8 cellular contexts compared by ENCODE assay signal in genomic region chr2:88627055-88627855, GRCh38. TPM values are rescaled to one million over a fixed set of nuclear protein-coding genes. Genes with fewer than 3 reads are reported as not detected.
DNase-seq lines count a peak whose midpoint lies in the region; ATAC-seq, FAIRE-seq and TF ChIP-seq lines count a peak whose summit lies in the region.

EIF2AK3 (minus strand) TSS chr2:88627464; CDS start chr2:88627274, 190 bp downstream.

- BruUV-seq in OCI-LY7 (replicated peaks; lab: Mats Ljungman, UMichigan) (no TSS peak), endothelial cell of umbilical vein (replicated peaks; lab: Mats Ljungman, UMichigan) (no TSS peak)

- H3K9me1 ChIP-seq in endothelial cell of umbilical vein (replicated peaks; ENCODE audit: control insufficient read depth, extremely low read depth, insufficient read depth, low read length): no peaks in the 10 kb centered on the region

- DNase-seq in D721Med (ENCODE audit: insufficient read length, low spot score) (peak; percentile 56), HuH-7.5 (ENCODE audit: low spot score) (peak; percentile 92), OCI-LY7 (ENCODE audit: low spot score) (peak; percentile 100), activated T-cell treated with anti-CD3 and anti-CD28 coated beads for 1 hour (ENCODE audit: low read depth) (peak; percentile 82), endothelial cell of umbilical vein (ENCODE audit: low read depth, low spot score) (peak; percentile 100), midbrain (lab: John Stamatoyannopoulos, UW) (peak; percentile 100)
- DNase-seq in stimulated activated CD8-positive, alpha-beta memory T cell treated with anti-CD3 and anti-CD28 coated beads, Interleukin-2, amount 100 ng/mL, for 1 hour (ENCODE audit: low read depth in 2 of 2): peak; percentile 83 to 86

- H3K9me2 ChIP-seq in OCI-LY7 (ENCODE audit: insufficient read depth, low read length): no peaks in the 10 kb centered on the region

- H3K27ac ChIP-seq in OCI-LY7 (ENCODE audit: low read depth, low read length, poor library complexity, severe bottlenecking) (peak within 1 kb of the TSS; percentile 86), endothelial cell of umbilical vein (ENCODE audit: insufficient read depth, low read depth, low read length) (peak within 1 kb of the TSS; percentile 95)

- H3K27me3 ChIP-seq in endothelial cell of umbilical vein (ENCODE audit: control insufficient read depth in 2 of 2, insufficient read depth in 2 of 2, low read length in 2 of 2): peaks cover 2 to 5% of the 10 kb centered on the region in 2 experiments

- peaks cover 51% of the 10 kb centered on the region for H3K4me1 ChIP-seq in OCI-LY7 (ENCODE audit: insufficient read depth, low read length, poor library complexity, severe bottlenecking)
- H3K4me1 ChIP-seq in endothelial cell of umbilical vein (ENCODE audit: control insufficient read depth, extremely low read depth, insufficient read depth, low read length): peaks cover 24% of the 10 kb centered on the region

- peak within 1 kb of the TSS; percentile 37; the same call in 1 of the 2 replicates for H2AFZ ChIP-seq in OCI-LY7 (ENCODE audit: low read length)
- H2AFZ ChIP-seq in endothelial cell of umbilical vein (ENCODE audit: low read depth, low read length): peak within 1 kb of the TSS; percentile 80

- H4K20me1 ChIP-seq in OCI-LY7 (ENCODE audit: insufficient read depth, low read length): no peaks in the 10 kb centered on the region; the same call in 1 of the 2 replicates
- H4K20me1 ChIP-seq in endothelial cell of umbilical vein (replicated peaks; ENCODE audit: control insufficient read depth, extremely low read depth, insufficient read depth, low read length): peaks cover 5% of the 10 kb centered on the region

- CTCF ChIA-PET in OCI-LY7 (lab: Charles Lee; ENCODE audit: unreplicated experiment) (no interaction called here), endothelial cell of umbilical vein (lab: Charles Lee) (interaction anchor here (0.6 to 3.5 kb wide), 5 partner anchors 15 to 44 kb away, joined by 3 to 15 read pairs (median 10); no protein-coding TSS in a partner anchor)

- ATAC-seq in GM21526 (IDR thresholded peaks at IDR 0.05; ENCODE audit: low FRiP score, unreplicated experiment): peak; percentile 86

- H3K4me3 ChIP-seq in OCI-LY7 (ENCODE audit: low read depth, low read length, poor library complexity, severe bottlenecking) (peak within 1 kb of the TSS; percentile 96), endothelial cell of umbilical vein (replicated peaks in 1 of 3; ENCODE audit: insufficient read depth in 1 of 3, low read depth in 1 of 3, low read length in 3 of 3) (peak within 1 kb of the TSS; percentile 54 to 82 (median 79))

- H3K79me2 ChIP-seq in OCI-LY7 (ENCODE audit: insufficient read depth, low read depth, low read length) (peaks cover 60% of the 10 kb centered on the region), endothelial cell of umbilical vein (ENCODE audit: control insufficient read depth, insufficient read depth, low read length) (peaks cover 30% of the 10 kb centered on the region)

- FAIRE-seq in D721Med (lab: Jason Lieb, UNC) (no peak), endothelial cell of umbilical vein (lab: Jason Lieb, UNC) (peak; percentile 100)

- H3K4me2 ChIP-seq in OCI-LY7 (ENCODE audit: low read length) (peak within 1 kb of the TSS; percentile 96), endothelial cell of umbilical vein (ENCODE audit: insufficient read depth, low read length) (peak within 1 kb of the TSS; percentile 88)

- H3K9me3 ChIP-seq in OCI-LY7 (ENCODE audit: low read length) (no peaks in the 10 kb centered on the region), endothelial cell of umbilical vein (replicated peaks; ENCODE audit: control insufficient read depth, insufficient read depth, low read length) (no peaks in the 10 kb centered on the region)

- no peak for TF ChIP-seq POLR2A in endothelial cell of umbilical vein (IDR thresholded peaks at IDR 0.05; ENCODE audit: low read depth, low read length)

- intact Hi-C loops in OCI-LY7 (cut with micrococcal nuclease; ENCODE audit: unreplicated experiment) (loop anchor here (1.0 to 5.0 kb wide), 3 partner anchors 28 to 140 kb away; no protein-coding TSS in a partner anchor), endothelial cell of umbilical vein (cut with micrococcal nuclease) (loop anchor here (1.0 to 5.0 kb wide), 5 partner anchors 27 to 64 kb away; partner anchors contain the start of gene RPIA)

- H3K36me3 ChIP-seq in OCI-LY7 (ENCODE audit: insufficient read depth, low read length) (peaks cover 38% of the 10 kb centered on the region), endothelial cell of umbilical vein (ENCODE audit: control insufficient read depth in 2 of 2, extremely low read depth in 1 of 2, insufficient read depth in 2 of 2, low read length in 2 of 2) (no peaks in the 10 kb centered on the region)

- POLR2A ChIA-PET in OCI-LY7 (lab: Charles Lee): interaction anchor here (0.6 to 3.8 kb wide), 7 partner anchors 13 to 233 kb away, joined by 3 to 21 read pairs (median 4); no protein-coding TSS in a partner anchor
- POLR2A ChIA-PET in endothelial cell of umbilical vein (lab: Charles Lee): interaction anchor here (1.0 to 2.6 kb wide), 4 partner anchors 22 to 37 kb away, joined by 3 to 15 read pairs (median 4); no protein-coding TSS in a partner anchor

- peak within 1 kb of the TSS; percentile 94 for H3K9ac ChIP-seq in endothelial cell of umbilical vein (replicated peaks; ENCODE audit: extremely low read depth, insufficient read depth, low read length)

- dilution Hi-C loops in endothelial cell of umbilical vein (cut with MboI; ENCODE audit: extremely low pct_ligation_motif_present, low sequenced_read_pairs): no loop called here

- no peak for TF ChIP-seq CTCF in D721Med (IDR thresholded peaks at IDR 0.05; ENCODE audit: insufficient read depth, missing control alignments)
- TF ChIP-seq CTCF in OCI-LY7 (conservative IDR thresholded peaks at IDR 0.05; ENCODE audit: low read length): no peak
- no peak for TF ChIP-seq CTCF in endothelial cell of umbilical vein (IDR thresholded peaks at IDR 0.05; ENCODE audit: extremely low read depth in 1 of 2, insufficient read depth in 1 of 2, low read depth in 1 of 2, low read length in 2 of 2)

TF ChIP-seq in endothelial cell of umbilical vein, 7 proteins besides CTCF, POLR2A, EP300 and RAD21:
- TF ChIP-seq JUN (IDR thresholded peaks at IDR 0.05; ENCODE audit: borderline replicate concordance, insufficient read depth, insufficient read length, low read depth) (no peak), GATA2 (IDR thresholded peaks at IDR 0.05; ENCODE audit: insufficient read depth, insufficient read length, low read depth, low read length) (no peak), MYC (IDR thresholded peaks at IDR 0.05; ENCODE audit: low read depth, low read length) (no peak), MAX (IDR thresholded peaks at IDR 0.05; ENCODE audit: insufficient read depth, insufficient read length) (no peak), POLR2AphosphoS5 (IDR thresholded peaks at IDR 0.05; ENCODE audit: insufficient read depth, low read depth, low read length) (no peak), EZH2 (IDR thresholded peaks at IDR 0.05; ENCODE audit: borderline replicate concordance, low read depth, low read length, severe bottlenecking) (no peak), FOS (IDR thresholded peaks at IDR 0.05; ENCODE audit: borderline replicate concordance, insufficient read depth, low read length) (no peak)

RNA-seq across cellular contexts. Expression of gene EIF2AK3, which starts in this region (rescaled TPM):
- 49.4 and 52.7 TPM in 2 replicates for total RNA-seq in OCI-LY7 (2014; rRNA removed; shearing (Covaris generic))
- total RNA-seq in OCI-LY7 (2022) (64.5 and 73.4 TPM in 2 replicates), endothelial cell of umbilical vein (17.3 and 17.5 TPM in 2 replicates)
- 3.7 and 5.3 TPM in 2 replicates for polyA plus RNA-seq in endothelial cell of umbilical vein
- 7.7 and 10.1 TPM in 2 replicates for polyA plus RNA-seq in endothelial cell of umbilical vein (2011; cell fraction: cytosol; rRNA removed)
- 21.5 and 21.6 TPM in 2 replicates for polyA plus RNA-seq in endothelial cell of umbilical vein (2011; cell fraction: nucleus; rRNA removed)
- 13.6 and 13.7 TPM in 2 replicates for polyA plus RNA-seq in endothelial cell of umbilical vein (2012)
- polyA minus RNA-seq in endothelial cell of umbilical vein: 16.4 and 22.7 TPM in 2 replicates
- 8.9 TPM for polyA minus RNA-seq in endothelial cell of umbilical vein (2011; cell fraction: cytosol; rRNA and poly(A)+ RNA removed)
- 25.0 and 33.4 TPM in 2 replicates for polyA minus RNA-seq in endothelial cell of umbilical vein (2011; cell fraction: nucleus; rRNA and poly(A)+ RNA removed)

Comparison
In these comparisons a context has a peak if more than half of its experiments do, and no peak if none do; other contexts are left out.
1. Peak in every context shown above with its lines: DNase-seq, ATAC-seq, H3K4me3 ChIP-seq and H3K27ac ChIP-seq.